ENCODE assay signal across 12 cellular contexts in the genomic region with DNA sequence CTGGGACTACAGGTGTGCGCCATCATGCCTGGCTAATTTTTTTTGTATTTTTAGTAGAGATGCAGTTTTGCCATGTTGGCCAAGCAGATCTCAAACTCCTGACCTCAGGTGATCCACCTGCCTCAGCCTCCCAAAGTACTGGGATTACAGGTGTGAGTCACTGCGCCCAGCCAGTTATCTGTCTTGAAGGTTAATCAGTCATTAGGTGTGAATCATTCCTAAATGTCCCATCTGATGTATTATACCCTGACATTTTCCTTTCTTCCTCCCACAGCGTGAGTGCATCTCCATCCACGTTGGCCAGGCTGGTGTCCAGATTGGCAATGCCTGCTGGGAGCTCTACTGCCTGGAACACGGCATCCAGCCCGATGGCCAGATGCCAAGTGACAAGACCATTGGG. TPM values are rescaled to one million over a fixed set of nuclear protein-coding genes. Genes with fewer than 3 reads are reported as not detected.
DNase-seq lines count a peak whose midpoint lies in the region; ATAC-seq, FAIRE-seq and TF ChIP-seq lines count a peak whose summit lies in the region.
"Not testable (repeated sequence)": the region's sequence is repeated elsewhere in the genome, so short reads cannot be mapped to it uniquely, and the experiment has no call there.
"Had no signal": no experiment of that assay in that cellular context is flagged by ENCODE, and none has a peak within 500 bp of the region (broad histone marks: within the 10 kb centered on the region; RNA-seq: fewer than 3 reads in every experiment).

No MANE protein-coding gene starts in this region.

- intact Hi-C loops in endothelial cell of umbilical vein (cut with micrococcal nuclease): not testable (repeated sequence)

- H3K27me3 ChIP-seq in ACC112 (ENCODE audit: insufficient read depth, low read length); HUES64 (ENCODE audit: insufficient read depth, low read length); WERI-Rb-1 (ENCODE audit: insufficient read depth, low read depth, severe bottlenecking); endothelial cell of umbilical vein (ENCODE audit: control insufficient read depth in 2 of 2, insufficient read depth in 2 of 2, low read length in 2 of 2); tibial nerve: not testable (repeated sequence)

- TF ChIP-seq POLR2A in endothelial cell of umbilical vein (IDR thresholded peaks at IDR 0.05; ENCODE audit: low read depth, low read length); tibial nerve (IDR thresholded peaks at IDR 0.05): not testable (repeated sequence)

- not testable (repeated sequence) for DNase-seq in WERI-Rb-1; endothelial cell of umbilical vein (ENCODE audit: low read depth, low spot score); omental fat pad (ENCODE audit: low spot score); tibial nerve (ENCODE audit: low spot score in 2 of 2)
- DNase-seq in amniotic epithelial cell (ENCODE audit: low read depth): peak; percentile 44
- peak; percentile 58 for DNase-seq in glomerular visceral epithelial cell (ENCODE audit: extremely low spot score)

- not testable (repeated sequence) for H3K9me3 ChIP-seq in HUES64 (ENCODE audit: insufficient read depth, low read depth, low read length); WERI-Rb-1 (ENCODE audit: severe bottlenecking); endothelial cell of umbilical vein (replicated peaks; ENCODE audit: control insufficient read depth, insufficient read depth, low read length); tibial nerve

- H3K36me3 ChIP-seq in ACC112 (ENCODE audit: insufficient read depth, low read length) (peaks cover 45% of the 10 kb centered on the region), HUES64 (ENCODE audit: insufficient read depth, low read length) (peaks cover 73% of the 10 kb centered on the region), endothelial cell of umbilical vein (ENCODE audit: control insufficient read depth in 2 of 2, extremely low read depth in 1 of 2, insufficient read depth in 2 of 2, low read length in 2 of 2) (peaks cover 26 to 27% of the 10 kb centered on the region in 2 experiments), tibial nerve (peaks cover 0 to 46% (median 11%) of the 10 kb centered on the region in 3 donors)
- not testable (repeated sequence) for H3K36me3 ChIP-seq in WERI-Rb-1

- POLR2A ChIA-PET in endothelial cell of umbilical vein (lab: Charles Lee): interaction anchor here (0.6 to 0.8 kb wide), 2 partner anchors 54 to 202 kb away, joined by 3 read pairs; partner anchors contain the start of gene TROAP

- CTCF ChIA-PET in endothelial cell of umbilical vein (lab: Charles Lee): interaction anchor here (0.9 to 1.5 kb wide), 5 partner anchors 20 to 205 kb away, joined by 3 to 8 read pairs (median 3); no protein-coding TSS in a partner anchor

- FAIRE-seq in endothelial cell of umbilical vein (lab: Jason Lieb, UNC): not testable (repeated sequence)

- peak; percentile 39 for ATAC-seq in omental fat pad (ENCODE audit: low FRiP score)

- H3K27ac ChIP-seq in ACC112 (ENCODE audit: low read depth, low read length): peak overlapping the region; percentile 97
- H3K27ac ChIP-seq in HUES64 (ENCODE audit: low read depth, low read length): peak overlapping the region; percentile 73
- peak overlapping the region; percentile 76 for H3K27ac ChIP-seq in WERI-Rb-1
- peak overlapping the region; percentile 45 for H3K27ac ChIP-seq in endothelial cell of umbilical vein (ENCODE audit: insufficient read depth, low read depth, low read length)
- H3K27ac ChIP-seq in tibial nerve: peak overlapping the region in 3 of 4 donors; percentile 59 to 87 (median 81)

- not testable (repeated sequence) for H2AFZ ChIP-seq in ACC112 (ENCODE audit: low read length, unreplicated experiment); endothelial cell of umbilical vein (ENCODE audit: low read depth, low read length)

- dilution Hi-C loops in endothelial cell of umbilical vein (cut with MboI; ENCODE audit: extremely low pct_ligation_motif_present, low sequenced_read_pairs): not testable (repeated sequence)

- not testable (repeated sequence) for H3K9me1 ChIP-seq in endothelial cell of umbilical vein (replicated peaks; ENCODE audit: control insufficient read depth, extremely low read depth, insufficient read depth, low read length)

- H3K79me2 ChIP-seq in ACC112 (ENCODE audit: control insufficient read depth, insufficient read depth, low read length, unreplicated experiment) (peaks cover 68% of the 10 kb centered on the region), endothelial cell of umbilical vein (ENCODE audit: control insufficient read depth, insufficient read depth, low read length) (peaks cover 67% of the 10 kb centered on the region)

- WGBS in HUES64: 93% methylated on average over 5 of the region's 6 CpGs
- 80 to 88% methylated on average over 6 of the region's 6 CpGs for WGBS in tibial nerve, 2 donors

- H3K4me1 ChIP-seq in ACC112 (ENCODE audit: control insufficient read depth, insufficient read depth, low read length, unreplicated experiment) (peaks cover 25% of the 10 kb centered on the region), endothelial cell of umbilical vein (ENCODE audit: control insufficient read depth, extremely low read depth, insufficient read depth, low read length) (peaks cover 30% of the 10 kb centered on the region), tibial nerve (peaks cover 0 to 46% (median 23%) of the 10 kb centered on the region in 4 donors)
- H3K4me1 ChIP-seq in HUES64 (ENCODE audit: insufficient read depth, low read length): not testable (repeated sequence)

- not testable (repeated sequence) for TF ChIP-seq CTCF in WERI-Rb-1 (IDR thresholded peaks at IDR 0.05; ENCODE audit: low read depth, low read length); endothelial cell of umbilical vein (IDR thresholded peaks at IDR 0.05; ENCODE audit: extremely low read depth in 1 of 2, insufficient read depth in 1 of 2, low read depth in 1 of 2, low read length in 2 of 2); omental fat pad (IDR thresholded peaks at IDR 0.05); tibial nerve (IDR thresholded peaks at IDR 0.05)

- TF ChIP-seq EP300 in tibial nerve (IDR thresholded peaks at IDR 0.05): not testable (repeated sequence)

- not testable (repeated sequence) for H4K20me1 ChIP-seq in endothelial cell of umbilical vein (replicated peaks; ENCODE audit: control insufficient read depth, extremely low read depth, insufficient read depth, low read length)

- H3K9ac ChIP-seq in HUES64 (ENCODE audit: low read depth, low read length): not testable (repeated sequence)
- peak overlapping the region; percentile 57 for H3K9ac ChIP-seq in endothelial cell of umbilical vein (replicated peaks; ENCODE audit: extremely low read depth, insufficient read depth, low read length)

- not testable (repeated sequence) for BruUV-seq in endothelial cell of umbilical vein (replicated peaks; lab: Mats Ljungman, UMichigan)

- not testable (repeated sequence) for H3K4me2 ChIP-seq in endothelial cell of umbilical vein (ENCODE audit: insufficient read depth, low read length)

- H3K4me3 ChIP-seq in ACC112 (ENCODE audit: low read depth, low read length) (peak overlapping the region; percentile 96), HUES64 (ENCODE audit: low read length) (0 out of 2 replicates have a peak overlapping the region, but pooled peaks have one; percentile 1), endothelial cell of umbilical vein (replicated peaks in 1 of 3; ENCODE audit: insufficient read depth in 1 of 3, low read depth in 1 of 3, low read length in 3 of 3) (peak overlapping the region in 1 of 3 experiments; percentile 32)
- H3K4me3 ChIP-seq in WERI-Rb-1 (ENCODE audit: low read depth, low read length); tibial nerve: not testable (repeated sequence)

RNA-seq across cellular contexts. Expression of gene TUBA1C, which starts 4.3 kb away (rescaled TPM):
- polyA plus RNA-seq in HUES64 (2013, experiment 1 of 2): 677 TPM
- polyA plus RNA-seq in HUES64 (2013, experiment 2 of 2): 683 TPM
- total RNA-seq in endothelial cell of umbilical vein (515 and 523 TPM in 2 replicates), omental fat pad (100 to 1,000 TPM in 3 of 4 donors, 10 to 100 TPM in 1; 67.8 to 649 (median 241) TPM), tibial nerve (100 to 1,000 TPM in 1 of 4 donors, 10 to 100 TPM in 3; 45.5 to 142 (median 55.1) TPM)
- 2,063 and 2,352 TPM in 2 replicates for polyA plus RNA-seq in endothelial cell of umbilical vein
- polyA plus RNA-seq in endothelial cell of umbilical vein (2011; cell fraction: cytosol; rRNA removed): 1,483 and 1,881 TPM in 2 replicates
- polyA plus RNA-seq in endothelial cell of umbilical vein (2011; cell fraction: nucleus; rRNA removed): 831 and 861 TPM in 2 replicates
- 624 and 1,156 TPM in 2 replicates for polyA plus RNA-seq in endothelial cell of umbilical vein (2012)
- polyA minus RNA-seq in endothelial cell of umbilical vein: 1,491 and 1,574 TPM in 2 replicates
- 697 TPM for polyA minus RNA-seq in endothelial cell of umbilical vein (2011; cell fraction: cytosol; rRNA and poly(A)+ RNA removed)
- polyA minus RNA-seq in endothelial cell of umbilical vein (2011; cell fraction: nucleus; rRNA and poly(A)+ RNA removed): 181 and 302 TPM in 2 replicates

RNA-seq across cellular contexts. Expression of gene PRPH, which starts 25.8 kb away (rescaled TPM):
- polyA plus RNA-seq in HUES64 (2013, experiment 1 of 2): 0.80 TPM
- polyA plus RNA-seq in HUES64 (2013, experiment 2 of 2): 1.3 TPM
- total RNA-seq in endothelial cell of umbilical vein: not detected in 2 replicates
- not detected in 2 replicates for polyA plus RNA-seq in endothelial cell of umbilical vein
- polyA plus RNA-seq in endothelial cell of umbilical vein (2011; cell fraction: cytosol; rRNA removed): not detected in 2 replicates
- polyA plus RNA-seq in endothelial cell of umbilical vein (2011; cell fraction: nucleus; rRNA removed): 0.45 and 0.49 TPM in 2 replicates
- polyA plus RNA-seq in endothelial cell of umbilical vein (2012): not detected in 2 replicates
- polyA minus RNA-seq in endothelial cell of umbilical vein: not detected in 2 replicates
- polyA minus RNA-seq in endothelial cell of umbilical vein (2011; cell fraction: cytosol; rRNA and poly(A)+ RNA removed): not detected
- not detected in 2 replicates for polyA minus RNA-seq in endothelial cell of umbilical vein (2011; cell fraction: nucleus; rRNA and poly(A)+ RNA removed)
- total RNA-seq in omental fat pad: 1 to 10 TPM; 1.3 to 4.4 (median 2.7) TPM
- under 1 TPM in 3 of 4 donors, not detected in 1; 0.20 to 0.84 (median 0.22) TPM for total RNA-seq in tibial nerve
- total RNA-seq: activated CD4-positive, alpha-beta T cell treated with anti-CD3 and anti-CD28 coated beads, Interleukin-2, amount 10 ng/mL, durations not matched to agents 7 days and 5 days; gastrocnemius medialis; naive thymus-derived CD4-positive, alpha-beta T cell; T-cell had no signal
- polyA plus RNA-seq: naive thymus-derived CD4-positive, alpha-beta T cell had no signal

RNA-seq across cellular contexts. Expression of gene TROAP, which starts 53.9 kb away (rescaled TPM):
- 36.7 TPM for polyA plus RNA-seq in HUES64 (2013, experiment 1 of 2)
- 39.3 TPM for polyA plus RNA-seq in HUES64 (2013, experiment 2 of 2)
- 62.4 and 68.6 TPM in 2 replicates for total RNA-seq in endothelial cell of umbilical vein
- 27.3 and 31.7 TPM in 2 replicates for polyA plus RNA-seq in endothelial cell of umbilical vein
- polyA plus RNA-seq in endothelial cell of umbilical vein (2011; cell fraction: cytosol; rRNA removed): 47.3 and 53.1 TPM in 2 replicates
- 127 and 133 TPM in 2 replicates for polyA plus RNA-seq in endothelial cell of umbilical vein (2011; cell fraction: nucleus; rRNA removed)
- polyA plus RNA-seq in endothelial cell of umbilical vein (2012): 21.3 and 57.6 TPM in 2 replicates
- polyA minus RNA-seq in endothelial cell of umbilical vein: 20.6 and 29.7 TPM in 2 replicates
- polyA minus RNA-seq in endothelial cell of umbilical vein (2011; cell fraction: cytosol; rRNA and poly(A)+ RNA removed): 41.8 TPM
- 34.9 and 40.2 TPM in 2 replicates for polyA minus RNA-seq in endothelial cell of umbilical vein (2011; cell fraction: nucleus; rRNA and poly(A)+ RNA removed)
- total RNA-seq in omental fat pad: 1 to 10 TPM in 1 of 4 donors, under 1 TPM in 1, not detected in 2; 0.37 to 1.6 TPM
- 1 to 10 TPM in 2 of 4 donors, under 1 TPM in 1, not detected in 1; 0.30 to 6.5 (median 3.1) TPM for total RNA-seq in tibial nerve

Comparison
In these comparisons a context has a peak if more than half of its experiments do, and no peak if none do; other contexts are left out.
1. H3K27ac ChIP-seq: peak in every context shown above with its lines; median percentile 97 in ACC112; 81 in tibial nerve; 76 in WERI-Rb-1; 73 in HUES64; 45 in endothelial cell of umbilical vein.